2 cellular contexts compared by ENCODE assay signal in genomic region chr9:123724211-123724831, GRCh38.
A peak's percentile ranks its signal among the peaks of the same experiment; 100 is the strongest.
TF ChIP-seq lines count a peak whose summit lies in the region.

No MANE protein-coding gene starts in this region.

TF ChIP-seq in HCT116, 20 proteins besides CTCF, POLR2A, EP300 and RAD21 (continued from another document):
- TF ChIP-seq REST (IDR thresholded peaks at IDR 0.05; ENCODE audit: low read depth) (no peak), SP1 (IDR thresholded peaks at IDR 0.05; ENCODE audit: low read depth) (no peak), ZFX (IDR thresholded peaks at IDR 0.05) (no peak)
TF ChIP-seq in HCT116: peak in this region for 0.

TF ChIP-seq in K562, 482 proteins besides CTCF, POLR2A, EP300 and RAD21 (continued from another document):
- TF ChIP-seq ZBTB40 (IDR thresholded peaks at IDR 0.05) (no peak), ZBTB40 (CRISPR knock-in tag; IDR thresholded peaks at IDR 0.05) (no peak), NFIC (IDR thresholded peaks at IDR 0.05) (peak; percentile 92), PCBP1 (IDR thresholded peaks at IDR 0.05; ENCODE audit: low read depth, low read length, poor library complexity, severe bottlenecking) (no peak)
